18 cellular contexts compared by ENCODE assay signal in genomic region chr10:11148638-11149037, GRCh38.
DNase-seq lines count a peak whose midpoint lies in the region; ATAC-seq and TF ChIP-seq lines count a peak whose summit lies in the region.
"Had no signal": no experiment of that assay in that cellular context is flagged by ENCODE, and none has a peak within 500 bp of the region (broad histone marks: within the 10 kb centered on the region; RNA-seq: fewer than 3 reads in every experiment).

No MANE protein-coding gene starts in this region.

- H3K27ac Mint-ChIP-seq in effector memory CD8-positive, alpha-beta T cell, result peak overlapping the region; percentile 98 to 99

- H3K27me3 Mint-ChIP-seq in effector memory CD8-positive, alpha-beta T cell, result no peaks in the 10 kb centered on the region
- H3K27me3 Mint-ChIP-seq: stimulated activated naive B cell treated with anti-CD40 and anti-IgM and Interleukin-4, amounts not matched to agents 10 μg/mL and 1 μg/mL and 100 μg/mL, for 72 hours had no signal

- CTCF ChIA-PET in SK-N-SH (lab: Yijun Ruan, JAX), result no interaction called here

- H3K79me2 ChIP-seq in SK-N-SH (ENCODE audit: insufficient read depth) (no peaks in the 10 kb centered on the region), neural cell (replicated peaks; ENCODE audit: insufficient read depth, low read length) (peaks cover 5% of the 10 kb centered on the region)

- ATAC-seq in SK-N-SH treated with all-trans-retinoic acid at 6 μM for 48 hours, result no peak
- no peak for ATAC-seq in effector memory CD8-positive, alpha-beta T cell (replicated peaks)
- ATAC-seq in HG03108 (IDR thresholded peaks at IDR 0.05; ENCODE audit: unreplicated experiment), result no peak

- H2AFZ ChIP-seq in SK-N-SH (ENCODE audit: low read depth), result no peak overlapping the region
- H2AFZ ChIP-seq in neural cell (ENCODE audit: low read depth, low read length), result no peak overlapping the region

- POLR2A ChIA-PET in SK-N-SH (lab: Yijun Ruan, JAX), result no interaction called here

- peaks cover 0 to 10% of the 10 kb centered on the region in 2 experiments; a peak in 2 of 4 replicates for H3K4me1 ChIP-seq in SK-N-SH (ENCODE audit: control insufficient read depth in 1 of 2, insufficient read depth in 2 of 2, low read depth in 1 of 2, low read length in 1 of 2)
- peaks cover 0 to 38% (median 19%) of the 10 kb centered on the region in 4 donors for H3K4me1 ChIP-seq in Peyer's patch

- 5% methylated on average over 2 of the region's 2 CpGs for WGBS in SK-N-SH (ENCODE audit: low lambda C conversion rate)

- no peak overlapping the region for H3K4me3 ChIP-seq in SK-N-SH (ENCODE audit: low read depth in 2 of 2, low read length in 1 of 2)
- no peak overlapping the region for H3K4me3 ChIP-seq in Peyer's patch
- no peak overlapping the region for H3K4me3 ChIP-seq in neural cell (ENCODE audit: low read length)

- peaks cover 76 to 87% of the 10 kb centered on the region in 2 donors for H3K4me1 Mint-ChIP-seq in effector memory CD8-positive, alpha-beta T cell (ENCODE audit: low read depth in 2 of 2)

- TF ChIP-seq CTCF in SK-N-SH (IDR thresholded peaks at IDR 0.05) (no peak), Peyer's patch (IDR thresholded peaks at IDR 0.05) (no peak), neural cell (IDR thresholded peaks at IDR 0.05; ENCODE audit: poor library complexity, severe bottlenecking) (no peak)

- DNase-seq in SK-N-SH (no peak), Peyer's patch (no peak), mesenteric fat pad (ENCODE audit: low spot score) (no peak), superior temporal gyrus (ENCODE audit: extremely low spot score) (no peak)
- no peak for DNase-seq in effector memory CD8-positive, alpha-beta T cell
- DNase-seq: 8988T; activated CD4-positive, CD25-positive, alpha-beta regulatory T cell treated with anti-CD3 and anti-CD28 coated beads, Interleukin-2, amount 50 U/mL, for 72 hours; activated gamma-delta T cell; COR-L47; glutamatergic neuron; kidney; NCI-H1092; NCI-H2227 treated with DMSO at 0.1 percent for 48 hours; stimulated activated CD4-positive, alpha-beta T cell treated with anti-CD3 and anti-CD28 coated beads, Interleukin-4, amount 100 ng/mL, for 4 hours; stimulated activated naive B cell treated with anti-CD40 and anti-IgM and Interleukin-4, amounts not matched to agents 10 μg/mL and 1 μg/mL and 100 μg/mL, for 72 hours had no signal

- H4K20me1 ChIP-seq in SK-N-SH (ENCODE audit: insufficient read depth) (no peaks in the 10 kb centered on the region), neural cell (ENCODE audit: insufficient read depth) (no peaks in the 10 kb centered on the region)

- H3K36me3 ChIP-seq in SK-N-SH (replicated peaks in 1 of 2; ENCODE audit: control insufficient read depth in 1 of 2, insufficient read depth in 2 of 2, low read length in 1 of 2), result no peaks in the 10 kb centered on the region
- H3K36me3 ChIP-seq in Peyer's patch, result no peaks in the 10 kb centered on the region
- H3K36me3 ChIP-seq in neural cell (ENCODE audit: insufficient read depth, low read length), result no peaks in the 10 kb centered on the region

- H3K9me2 ChIP-seq in SK-N-SH, result no peaks in the 10 kb centered on the region
- no peaks in the 10 kb centered on the region for H3K9me2 ChIP-seq in neural cell (ENCODE audit: insufficient read depth, low read length)

- TF ChIP-seq EP300 in SK-N-SH (IDR thresholded peaks at IDR 0.05; ENCODE audit: borderline replicate concordance in 1 of 2, low read depth in 1 of 2, low read length in 1 of 2) (no peak), neural cell (conservative IDR thresholded peaks at IDR 0.05; ENCODE audit: poor library complexity, severe bottlenecking) (no peak)

- H3K36me3 Mint-ChIP-seq in effector memory CD8-positive, alpha-beta T cell (ENCODE audit: insufficient read depth), result peaks cover 31% of the 10 kb centered on the region
- H3K36me3 Mint-ChIP-seq: stimulated activated naive B cell treated with anti-CD40 and anti-IgM and Interleukin-4, amounts not matched to agents 10 μg/mL and 1 μg/mL and 100 μg/mL, for 72 hours had no signal

- H3K9me3 Mint-ChIP-seq in effector memory CD8-positive, alpha-beta T cell, result no peaks in the 10 kb centered on the region
- H3K9me3 Mint-ChIP-seq: stimulated activated naive B cell treated with anti-CD40 and anti-IgM and Interleukin-4, amounts not matched to agents 10 μg/mL and 1 μg/mL and 100 μg/mL, for 72 hours had no signal

- H3K27ac ChIP-seq in SK-N-SH (ENCODE audit: low read depth in 2 of 2, low read length in 1 of 2), result no peak overlapping the region
- peak overlapping the region; percentile 43 to 77 (median 62) for H3K27ac ChIP-seq in Peyer's patch
- peak overlapping the region; percentile 9 for H3K27ac ChIP-seq in neural cell (ENCODE audit: low read length)

- TF ChIP-seq RAD21 in SK-N-SH (IDR thresholded peaks at IDR 0.05; ENCODE audit: low read length) (no peak), neural cell (conservative IDR thresholded peaks at IDR 0.05) (no peak)

- no peak overlapping the region for H3K4me2 ChIP-seq in SK-N-SH
- no peak overlapping the region for H3K4me2 ChIP-seq in neural cell (ENCODE audit: low read length)

- H3K27me3 ChIP-seq in SK-N-SH (ENCODE audit: insufficient read depth) (no peaks in the 10 kb centered on the region), Peyer's patch (no peaks in the 10 kb centered on the region), neural cell (ENCODE audit: insufficient read depth, low read depth, low read length) (no peaks in the 10 kb centered on the region)

- TF ChIP-seq POLR2A in Peyer's patch (IDR thresholded peaks at IDR 0.05), result no peak

- H3K9ac ChIP-seq in SK-N-SH (no peak overlapping the region), neural cell (ENCODE audit: low read length) (no peak overlapping the region)

- no peaks in the 10 kb centered on the region for H3K9me3 ChIP-seq in SK-N-SH
- no peaks in the 10 kb centered on the region for H3K9me3 ChIP-seq in Peyer's patch
- no peaks in the 10 kb centered on the region for H3K9me3 ChIP-seq in neural cell (ENCODE audit: low read length)

- H3F3A ChIP-seq in SK-N-SH (replicated peaks; ENCODE audit: insufficient read depth) (no peaks in the 10 kb centered on the region), neural cell (ENCODE audit: insufficient read depth, low read length, poor library complexity, severe bottlenecking) (no peaks in the 10 kb centered on the region)

- peak overlapping the region; percentile 81 to 85 for H3K4me3 Mint-ChIP-seq in effector memory CD8-positive, alpha-beta T cell

TF ChIP-seq in SK-N-SH treated with all-trans-retinoic acid at 6 μM for 48 hours, 23 proteins besides CTCF, POLR2A, EP300 and RAD21:
- TF ChIP-seq CREB5 (CRISPR knock-in tag; IDR thresholded peaks at IDR 0.05; ENCODE audit: low read depth), result peak; percentile 23; the same call in 1 of the 2 replicates
- TF ChIP-seq SNAI2 (CRISPR knock-in tag; IDR thresholded peaks at IDR 0.05), result no peak
- peak; percentile 67 for TF ChIP-seq ISL1 (CRISPR knock-in tag; IDR thresholded peaks at IDR 0.05)

TF ChIP-seq in SK-N-SH, 30 proteins besides CTCF, POLR2A, EP300 and RAD21 (continues in another document):
- TF ChIP-seq MEF2A (IDR thresholded peaks at IDR 0.05; ENCODE audit: borderline replicate concordance, low read depth) (no peak), EZH2phosphoT487 (IDR thresholded peaks at IDR 0.05; ENCODE audit: borderline replicate concordance, low read depth) (no peak), SIN3A (IDR thresholded peaks at IDR 0.05; ENCODE audit: borderline replicate concordance, low read depth, low read length) (no peak), FOSL2 (IDR thresholded peaks at IDR 0.05; ENCODE audit: borderline replicate concordance, low read depth) (no peak), NFIC (IDR thresholded peaks at IDR 0.05; ENCODE audit: borderline replicate concordance) (no peak), TAF1 (IDR thresholded peaks at IDR 0.05; ENCODE audit: borderline replicate concordance, low read depth, low read length) (no peak)

TF ChIP-seq in neural cell, 6 proteins besides CTCF, POLR2A, EP300 and RAD21:
- TF ChIP-seq POLR2AphosphoS5 (IDR thresholded peaks at IDR 0.05) (no peak), TAF1 (IDR thresholded peaks at IDR 0.05; ENCODE audit: low read depth) (no peak), MXI1 (conservative IDR thresholded peaks at IDR 0.05; ENCODE audit: poor library complexity, severe bottlenecking) (no peak), SMC3 (conservative IDR thresholded peaks at IDR 0.05; ENCODE audit: poor library complexity) (no peak), EZH2 (IDR thresholded peaks at IDR 0.05; ENCODE audit: borderline replicate concordance, insufficient read depth, low read length, poor library complexity, severe bottlenecking) (no peak)
- TF ChIP-seq, protein P1, sequence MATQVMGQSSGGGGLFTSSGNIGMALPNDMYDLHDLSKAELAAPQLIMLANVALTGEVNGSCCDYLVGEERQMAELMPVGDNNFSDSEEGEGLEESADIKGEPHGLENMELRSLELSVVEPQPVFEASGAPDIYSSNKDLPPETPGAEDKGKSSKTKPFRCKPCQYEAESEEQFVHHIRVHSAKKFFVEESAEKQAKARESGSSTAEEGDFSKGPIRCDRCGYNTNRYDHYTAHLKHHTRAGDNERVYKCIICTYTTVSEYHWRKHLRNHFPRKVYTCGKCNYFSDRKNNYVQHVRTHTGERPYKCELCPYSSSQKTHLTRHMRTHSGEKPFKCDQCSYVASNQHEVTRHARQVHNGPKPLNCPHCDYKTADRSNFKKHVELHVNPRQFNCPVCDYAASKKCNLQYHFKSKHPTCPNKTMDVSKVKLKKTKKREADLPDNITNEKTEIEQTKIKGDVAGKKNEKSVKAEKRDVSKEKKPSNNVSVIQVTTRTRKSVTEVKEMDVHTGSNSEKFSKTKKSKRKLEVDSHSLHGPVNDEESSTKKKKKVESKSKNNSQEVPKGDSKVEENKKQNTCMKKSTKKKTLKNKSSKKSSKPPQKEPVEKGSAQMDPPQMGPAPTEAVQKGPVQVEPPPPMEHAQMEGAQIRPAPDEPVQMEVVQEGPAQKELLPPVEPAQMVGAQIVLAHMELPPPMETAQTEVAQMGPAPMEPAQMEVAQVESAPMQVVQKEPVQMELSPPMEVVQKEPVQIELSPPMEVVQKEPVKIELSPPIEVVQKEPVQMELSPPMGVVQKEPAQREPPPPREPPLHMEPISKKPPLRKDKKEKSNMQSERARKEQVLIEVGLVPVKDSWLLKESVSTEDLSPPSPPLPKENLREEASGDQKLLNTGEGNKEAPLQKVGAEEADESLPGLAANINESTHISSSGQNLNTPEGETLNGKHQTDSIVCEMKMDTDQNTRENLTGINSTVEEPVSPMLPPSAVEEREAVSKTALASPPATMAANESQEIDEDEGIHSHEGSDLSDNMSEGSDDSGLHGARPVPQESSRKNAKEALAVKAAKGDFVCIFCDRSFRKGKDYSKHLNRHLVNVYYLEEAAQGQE (IDR thresholded peaks at IDR 0.05; ENCODE audit: borderline replicate concordance), result no peak

Comparison
In these comparisons a context has a peak if more than half of its experiments do, and no peak if none do; other contexts are left out.
1. H3K27ac ChIP-seq: peak in Peyer's patch (4 of 4) and neural cell (single experiment); none in SK-N-SH (0 of 2).